Comparison of ENCODE assay signal across 1 cellular context in the genomic region with DNA sequence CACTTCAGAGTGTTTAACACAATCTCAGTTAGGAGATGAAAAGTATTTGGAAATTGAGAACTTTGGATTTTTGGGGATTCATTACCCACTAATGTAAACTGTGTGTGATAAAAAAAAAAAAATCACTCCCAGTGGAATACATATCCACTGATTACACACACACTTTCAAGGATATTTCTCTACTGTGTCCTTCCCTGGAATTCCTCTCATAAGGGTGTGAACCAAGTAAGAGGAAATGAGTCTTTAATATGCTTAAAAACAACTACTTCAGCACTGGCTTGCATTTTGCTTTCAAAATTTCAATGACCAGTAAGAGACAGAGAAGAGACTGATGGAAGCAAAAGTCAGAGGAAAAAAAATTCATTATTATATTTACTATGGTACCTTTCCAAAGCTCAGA.
TF ChIP-seq lines count a peak whose summit lies in the region.

No MANE protein-coding gene starts in this region.

TF ChIP-seq in IMR-90, 13 proteins besides CTCF, POLR2A, EP300 and RAD21 (continued from another document):
- TF ChIP-seq MAFK (IDR thresholded peaks at IDR 0.05; ENCODE audit: low read depth, low read length): no peak
TF ChIP-seq in IMR-90: peak in this region for 0.
